In the genomic region with DNA sequence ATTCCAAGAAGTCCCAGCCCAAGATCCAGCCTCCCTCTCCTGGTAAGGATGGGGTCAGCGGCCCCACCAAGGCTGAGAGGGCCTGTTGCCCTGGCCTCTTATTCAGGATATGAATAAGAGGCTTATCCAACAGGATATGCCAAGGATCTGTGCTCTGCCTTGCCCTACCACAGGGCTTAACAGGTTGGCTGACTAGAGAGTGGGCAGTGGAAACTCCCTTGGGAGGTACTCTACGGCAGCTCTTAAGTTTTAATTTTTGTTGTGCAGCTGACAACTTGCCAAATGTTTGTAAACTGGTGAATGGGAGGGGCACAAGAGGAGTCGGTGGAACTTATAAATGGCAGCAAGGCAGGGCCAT, we compare ENCODE assay signal across 11 cellular contexts. TPM values are rescaled to one million over a fixed set of nuclear protein-coding genes. Genes with fewer than 3 reads are reported as not detected.
DNase-seq lines count a peak whose midpoint lies in the region; ATAC-seq, FAIRE-seq and TF ChIP-seq lines count a peak whose summit lies in the region.
"Had no signal": no experiment of that assay in that cellular context is flagged by ENCODE, and none has a peak within 500 bp of the region (broad histone marks: within the 10 kb centered on the region; RNA-seq: fewer than 3 reads in every experiment).

No MANE protein-coding gene starts in this region.

- H3K4me3 Mint-ChIP-seq in naive B cell: no peak overlapping the region
- H3K4me3 Mint-ChIP-seq: CD14-positive monocyte; T-helper 1 cell treated with Interleukin-12 subunit alpha and Interleukin-12 subunit beta and Interleukin-4 antibody, amounts not matched to agents 30 μg/mL and 1 μg/mL, for 36 hours had no signal

- H3K9me3 ChIP-seq in vagina: no peaks in the 10 kb centered on the region
- no peaks in the 10 kb centered on the region for H3K9me3 ChIP-seq in SJCRH30 (replicated peaks)

- H3K27ac ChIP-seq in vagina (peak overlapping the region; percentile 62), SJCRH30 (no peak overlapping the region; the same call in 1 of the 2 replicates)

- TF ChIP-seq POLR2A in vagina (IDR thresholded peaks at IDR 0.05): no peak

- TF ChIP-seq CTCF in bronchial epithelial cell (IDR thresholded peaks at IDR 0.05; ENCODE audit: insufficient read depth, low read length, severe bottlenecking) (no peak), vagina (IDR thresholded peaks at IDR 0.05) (no peak)

- peak overlapping the region in 4 of 6 donors; percentile 19 to 62 (median 42) for H3K27ac Mint-ChIP-seq in naive B cell
- H3K27ac Mint-ChIP-seq: T-helper 1 cell treated with Interleukin-12 subunit alpha and Interleukin-12 subunit beta and Interleukin-4 antibody, amounts not matched to agents 30 μg/mL and 1 μg/mL, for 36 hours had no signal

- FAIRE-seq in bronchial epithelial cell (lab: Jason Lieb, UNC): no peak

- H3K9me3 Mint-ChIP-seq in naive B cell: no peaks in the 10 kb centered on the region
- H3K9me3 Mint-ChIP-seq: CD14-positive monocyte; T-helper 1 cell treated with Interleukin-12 subunit alpha and Interleukin-12 subunit beta and Interleukin-4 antibody, amounts not matched to agents 30 μg/mL and 1 μg/mL, for 36 hours had no signal

- DNase-seq in Right ventricle myocardium superior (no peak), cardiac septum (ENCODE audit: low spot score) (no peak), bronchial epithelial cell (ENCODE audit: low read depth) (peak; percentile 79), naive B cell (no peak), vagina (ENCODE audit: extremely low spot score in 2 of 2) (no peak), SJCRH30 (no peak), NCI-H2171 treated with DMSO at 0.1 percent for 48 hours (lab: John Stamatoyannopoulos, UW) (no peak), DMS53 treated with DMSO at 0.1 percent for 48 hours (lab: John Stamatoyannopoulos, UW; ENCODE audit: unreplicated experiment) (no peak)
- DNase-seq: NCI-H1092 treated with DMSO at 0.1 percent for 48 hours had no signal

- H3K4me1 Mint-ChIP-seq in naive B cell: peaks cover 0 to 5% (median 4%) of the 10 kb centered on the region in 3 donors

- H3K4me3 ChIP-seq in bronchial epithelial cell (ENCODE audit: low read depth, low read length): no peak overlapping the region
- no peak overlapping the region for H3K4me3 ChIP-seq in vagina
- H3K4me3 ChIP-seq in SJCRH30: no peak overlapping the region

- peak; percentile 6 for ATAC-seq in Right ventricle myocardium superior (ENCODE audit: poor library complexity)
- ATAC-seq in naive B cell (ENCODE audit: low read depth in 2 of 2): no peak

- H3K36me3 Mint-ChIP-seq in naive B cell: peaks cover 33 to 47% of the 10 kb centered on the region in 2 donors

- H3K36me3 ChIP-seq in bronchial epithelial cell (ENCODE audit: control insufficient read depth, insufficient read depth, low read length) (peaks cover 46% of the 10 kb centered on the region), vagina (peaks cover 18 to 92% of the 10 kb centered on the region in 2 donors), SJCRH30 (peaks cover 89% of the 10 kb centered on the region)

- no peaks in the 10 kb centered on the region for H3K27me3 Mint-ChIP-seq in naive B cell

- H3K27me3 ChIP-seq in bronchial epithelial cell (ENCODE audit: control insufficient read depth, insufficient read depth, low read length) (no peaks in the 10 kb centered on the region), vagina (no peaks in the 10 kb centered on the region), SJCRH30 (no peaks in the 10 kb centered on the region)

- H3K4me1 ChIP-seq in vagina (peaks cover 35% of the 10 kb centered on the region), SJCRH30 (peaks cover 51% of the 10 kb centered on the region)

- intact Hi-C loops in Right ventricle myocardium superior (cut with DNase I): no loop called here
- intact Hi-C loops in cardiac septum (cut with DNase I): no loop called here
- intact Hi-C loops in vagina (cut with DNase I): no loop called here

RNA-seq across cellular contexts. Expression of gene PIGV, which starts 16.5 kb away (rescaled TPM):
- total RNA-seq in Right ventricle myocardium superior: 5.5 TPM
- total RNA-seq in cardiac septum: 3.9 TPM
- 14.2 and 20.2 TPM in 2 replicates for total RNA-seq in bronchial epithelial cell
- 10 to 100 TPM in 4 of 6 donors, 1 to 10 TPM in 2; 7.8 to 14.2 (median 10.8) TPM for polyA plus RNA-seq in naive B cell (ENCODE audit: low read depth in 6 of 6)
- total RNA-seq in vagina: 8.1 TPM
- total RNA-seq in SJCRH30 (2014; rRNA removed; shearing (Covaris generic)): 5.8 and 6.2 TPM in 2 replicates

RNA-seq across cellular contexts. Expression of gene ZDHHC18, which starts 55.2 kb away (rescaled TPM):
- total RNA-seq in Right ventricle myocardium superior: 14.4 TPM
- total RNA-seq in cardiac septum: 13.0 TPM
- total RNA-seq in bronchial epithelial cell: 5.0 and 6.1 TPM in 2 replicates
- 1 to 10 TPM; 2.2 to 7.9 (median 2.4) TPM for polyA plus RNA-seq in naive B cell (ENCODE audit: low read depth in 6 of 6)
- total RNA-seq in vagina: 31.4 TPM
- 31.6 and 31.8 TPM in 2 replicates for total RNA-seq in SJCRH30 (2014; rRNA removed; shearing (Covaris generic))
